ENCODE assay signal across 13 cellular contexts in the genomic region with DNA sequence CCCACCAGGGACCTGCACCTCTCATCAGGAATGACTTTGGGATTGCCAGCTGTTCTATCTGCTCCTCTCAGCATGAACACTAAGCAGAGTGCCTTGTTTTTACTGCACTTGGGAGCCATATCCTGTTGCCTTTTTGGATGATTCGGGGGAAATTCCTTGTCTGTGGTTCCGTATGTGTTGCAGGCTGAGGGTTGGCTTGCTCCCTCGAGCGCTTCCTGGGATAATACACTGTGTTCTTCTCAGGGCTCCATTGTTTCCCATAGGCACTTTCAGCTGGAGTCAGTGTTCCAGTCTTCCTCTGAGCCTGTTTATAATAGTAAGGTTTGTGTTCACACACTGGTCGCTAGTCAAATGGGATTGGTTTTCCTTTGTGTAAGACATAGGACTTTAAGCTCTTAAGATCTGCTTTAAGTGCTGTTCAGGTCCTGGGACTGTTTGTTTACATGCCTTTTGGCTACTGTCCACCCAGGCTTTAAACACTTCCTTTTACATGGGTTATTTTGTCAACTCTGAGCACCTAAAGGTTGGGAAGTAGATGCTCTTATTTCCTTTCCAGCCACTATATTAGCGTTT. TPM values are rescaled to one million over a fixed set of nuclear protein-coding genes. Genes with fewer than 3 reads are reported as not detected.
DNase-seq lines count a peak whose midpoint lies in the region; ATAC-seq, FAIRE-seq and TF ChIP-seq lines count a peak whose summit lies in the region.
"Had no signal": no experiment of that assay in that cellular context is flagged by ENCODE, and none has a peak within 500 bp of the region (broad histone marks: within the 10 kb centered on the region; RNA-seq: fewer than 3 reads in every experiment).

No MANE protein-coding gene starts in this region.

- in situ Hi-C loops in gastrocnemius medialis (cut with MboI; ENCODE audit: low sequenced_read_pairs in 4 of 4): no loop called here

- H3K27ac ChIP-seq in gastrocnemius medialis: peak overlapping the region in 3 of 4 donors; percentile 5 to 37 (median 23)

- DNase-seq in HFFc6: no peak
- peak; percentile 22 for DNase-seq in RCC 7860 (ENCODE audit: low spot score)
- peak; percentile 12 for DNase-seq in hepatic stellate cell (ENCODE audit: low spot score)
- no peak for DNase-seq in gastrocnemius medialis
- DNase-seq in stimulated activated effector memory CD8-positive, alpha-beta T cell treated with anti-CD3 and anti-CD28 coated beads, Interleukin-12 subunit alpha, Interleukin-12 subunit beta, amount 100 ng/mL, for 72 hours (ENCODE audit: low spot score in 2 of 2): no peak
- DNase-seq in HUDEP-2 (lab: John Stamatoyannopoulos, UW; ENCODE audit: unreplicated experiment in 76 of 76): no peak
- DNase-seq in mucosa of gallbladder (ENCODE audit: low spot score): no peak
- DNase-seq: activated CD8-positive, alpha-beta memory T cell treated with anti-CD3 and anti-CD28 coated beads, Interleukin-2, amount 50 U/mL, for 4 hours; amygdala; Caco-2; effector memory CD4-positive, alpha-beta T cell; NCI-H187; trophoblast cell had no signal

- H3K9me3 ChIP-seq in gastrocnemius medialis: no peaks in the 10 kb centered on the region
- H3K9me3 ChIP-seq: Caco-2 had no signal

- no peak overlapping the region; the same call in 1 of the 2 replicates for H3K4me3 Mint-ChIP-seq in HFFc6
- no peak overlapping the region for H3K4me3 Mint-ChIP-seq in stimulated activated effector memory CD8-positive, alpha-beta T cell treated with anti-CD3 and anti-CD28 coated beads, Interleukin-12 subunit alpha, Interleukin-12 subunit beta, amount 100 ng/mL, for 72 hours

- intact Hi-C loops in gastrocnemius medialis (cut with DNase I; ENCODE audit: low total_unique reads): no loop called here

- H3K4me1 Mint-ChIP-seq in HFFc6 (ENCODE audit: low read depth): peaks cover 54% of the 10 kb centered on the region
- H3K4me1 Mint-ChIP-seq in stimulated activated effector memory CD8-positive, alpha-beta T cell treated with anti-CD3 and anti-CD28 coated beads, Interleukin-12 subunit alpha, Interleukin-12 subunit beta, amount 100 ng/mL, for 72 hours: no peaks in the 10 kb centered on the region

- no peaks in the 10 kb centered on the region for H3K36me3 ChIP-seq in gastrocnemius medialis

- H3K4me1 ChIP-seq in gastrocnemius medialis: peaks cover 0 to 3% of the 10 kb centered on the region in 2 donors
- H3K4me1 ChIP-seq: Caco-2 had no signal

- no peak for TF ChIP-seq POLR2A in gastrocnemius medialis (IDR thresholded peaks at IDR 0.05)

- no peaks in the 10 kb centered on the region for H3K9me3 Mint-ChIP-seq in HFFc6
- H3K9me3 Mint-ChIP-seq in stimulated activated effector memory CD8-positive, alpha-beta T cell treated with anti-CD3 and anti-CD28 coated beads, Interleukin-12 subunit alpha, Interleukin-12 subunit beta, amount 100 ng/mL, for 72 hours: no peaks in the 10 kb centered on the region

- no peaks in the 10 kb centered on the region for H3K27me3 Mint-ChIP-seq in HFFc6 (ENCODE audit: insufficient read depth)

- H3K27ac Mint-ChIP-seq in HFFc6: peak overlapping the region; percentile 35; the same call in 1 of the 2 replicates
- no peak overlapping the region for H3K27ac Mint-ChIP-seq in stimulated activated effector memory CD8-positive, alpha-beta T cell treated with anti-CD3 and anti-CD28 coated beads, Interleukin-12 subunit alpha, Interleukin-12 subunit beta, amount 100 ng/mL, for 72 hours

- TF ChIP-seq CTCF in HFFc6 (IDR thresholded peaks at IDR 0.05) (no peak), gastrocnemius medialis (IDR thresholded peaks at IDR 0.05 in 4 of 5, conservative IDR thresholded peaks at IDR 0.05 in 1 of 5) (no peak)

- no peak overlapping the region for H3K4me3 ChIP-seq in gastrocnemius medialis

- H3K36me3 Mint-ChIP-seq in HFFc6 (ENCODE audit: low read depth): no peaks in the 10 kb centered on the region
- H3K36me3 Mint-ChIP-seq in stimulated activated effector memory CD8-positive, alpha-beta T cell treated with anti-CD3 and anti-CD28 coated beads, Interleukin-12 subunit alpha, Interleukin-12 subunit beta, amount 100 ng/mL, for 72 hours: no peaks in the 10 kb centered on the region

- ATAC-seq in gastrocnemius medialis: peak in 1 of 2 donors; percentile 39
- ATAC-seq in stimulated activated effector memory CD8-positive, alpha-beta T cell treated with anti-CD3 and anti-CD28 coated beads, Interleukin-12 subunit alpha, Interleukin-12 subunit beta, amount 100 ng/mL, for 72 hours: no peak

- no peaks in the 10 kb centered on the region for H3K27me3 ChIP-seq in gastrocnemius medialis

- FAIRE-seq in RCC 7860 (lab: Jason Lieb, UNC): no peak

RNA-seq across cellular contexts. Expression of a gene that starts 23.4 kb away (rescaled TPM):
- total RNA-seq in HFFc6 (2021; fragmentation: NEBNext Ultra II Directional; extraction: Animal tissue kit (Norgen Biotek cat#: 25700)): 10 to 100 TPM in 4 of 6 experiments, 1 to 10 TPM in 2; 7.0 to 15.1 (median 13.2) TPM
- 1 to 10 TPM; 3.7 to 7.4 (median 4.6) TPM for total RNA-seq in gastrocnemius medialis
- 20.5 TPM for total RNA-seq in mucosa of gallbladder

Comparison
In these comparisons a context has a peak if more than half of its experiments do, and no peak if none do; other contexts are left out.
1. DNase-seq: peak in RCC 7860 (single experiment) and hepatic stellate cell (single experiment); none in HFFc6 (single experiment), gastrocnemius medialis (0 of 2), stimulated activated effector memory CD8-positive, alpha-beta T cell treated with anti-CD3 and anti-CD28 coated beads, Interleukin-12 subunit alpha, Interleukin-12 subunit beta, amount 100 ng/mL, for 72 hours (0 of 2), HUDEP-2 (0 of 76) and mucosa of gallbladder (single experiment).